Comparison of ENCODE assay signal across 33 cellular contexts in genomic region chr12:83807906-83808305, GRCh38.
"Had no signal": no experiment of that assay in that cellular context is flagged by ENCODE, and none has a peak within 500 bp of the region (broad histone marks: within the 10 kb centered on the region; RNA-seq: fewer than 3 reads in every experiment).

No MANE protein-coding gene starts in this region.

- H3K27me3 ChIP-seq: ascending aorta had no signal

- ATAC-seq: activated CD8-positive, alpha-beta T cell treated with anti-CD3 and anti-CD28 coated beads for 36 hours; activated naive CD4-positive, alpha-beta T cell treated with anti-CD3 and anti-CD28 coated beads, Interleukin-2, amount 50 U/mL, for 72 hours; activated T-cell treated with anti-CD3 and anti-CD28 coated beads, Interleukin-2, amount 50 U/mL, for 4 hours; activated T-cell treated with anti-CD3 and anti-CD28 coated beads, Interleukin-2, amount 50 U/mL, for 72 hours; activated T-helper 17 cell treated with anti-CD3 and anti-CD28 coated beads, Interleukin-2, amount 50 U/mL, for 72 hours had no signal

- DNase-seq: activated B cell treated with CpG ODN at 0.5 μM for 24 hours; activated CD4-positive, alpha-beta memory T cell treated with anti-CD3 and anti-CD28 coated beads for 36 hours; activated CD4-positive, alpha-beta T cell treated with anti-CD3 and anti-CD28 coated beads for 4 hours; activated CD4-positive, alpha-beta T cell treated with anti-CD3 and anti-CD28 coated beads, Interleukin-2, amount 10 ng/mL, durations not matched to agents 24 days and 14 days; activated CD4-positive, alpha-beta T cell treated with anti-CD3 and anti-CD28 coated beads, Interleukin-2, amount 50 U/mL, for 1 hour; activated CD4-positive, alpha-beta T cell treated with anti-CD3 and anti-CD28 coated beads, Interleukin-2, amount 50 U/mL, for 4 hours; activated CD4-positive, CD25-positive, alpha-beta regulatory T cell treated with anti-CD3 and anti-CD28 coated beads, Interleukin-2, amount 50 U/mL, for 72 hours; activated CD8-positive, alpha-beta memory T cell treated with anti-CD3 and anti-CD28 coated beads, Interleukin-2, amount 50 U/mL, for 4 hours; activated CD8-positive, alpha-beta T cell treated with anti-CD3 and anti-CD28 coated beads for 36 hours; activated effector memory CD4-positive, alpha-beta T cell treated with anti-CD3 and anti-CD28 coated beads, Interleukin-2, amount 50 U/mL, for 16 hours; activated gamma-delta T cell treated with Interleukin-2 at 50 U/mL for 16 hours; activated naive CD4-positive, alpha-beta T cell; activated naive CD4-positive, alpha-beta T cell treated with anti-CD3 and anti-CD28 coated beads for 36 hours; activated naive CD4-positive, alpha-beta T cell treated with anti-CD3 and anti-CD28 coated beads, Interleukin-2, amount 50 U/mL, for 16 hours; activated naive CD8-positive, alpha-beta T cell treated with anti-CD3 and anti-CD28 coated beads for 36 hours; activated T-cell treated with anti-CD3 and anti-CD28 coated beads for 4 hours; activated T-cell treated with anti-CD3 and anti-CD28 coated beads, Interleukin-2, amount 50 U/mL, for 1 hour; activated T-cell treated with anti-CD3 and anti-CD28 coated beads, Interleukin-2, amount 50 U/mL, for 4 hours; activated T-cell treated with anti-CD3 and anti-CD28 coated beads, Interleukin-2, amount 50 U/mL, for 72 hours; amygdala; anterior cingulate cortex; central memory CD4-positive, alpha-beta T cell; SW 1271; T-helper 1 cell; T-helper 2 cell; T-helper 9 cell had no signal

- H3K9me3 Mint-ChIP-seq: activated B cell treated with CpG ODN at 0.5 μM for 24 hours; activated CD4-positive, alpha-beta memory T cell treated with anti-CD3 and anti-CD28 coated beads for 36 hours; activated CD4-positive, alpha-beta T cell treated with anti-CD3 and anti-CD28 coated beads, Interleukin-2, amount 10 ng/mL, durations not matched to agents 24 days and 14 days; activated CD8-positive, alpha-beta T cell treated with anti-CD3 and anti-CD28 coated beads for 36 hours; activated naive CD4-positive, alpha-beta T cell treated with anti-CD3 and anti-CD28 coated beads for 36 hours; activated naive CD8-positive, alpha-beta T cell treated with anti-CD3 and anti-CD28 coated beads for 36 hours; activated T-cell treated with anti-CD3 and anti-CD28 coated beads, Interleukin-2, amount 50 U/mL, for 4 hours; activated T-cell treated with anti-CD3 and anti-CD28 coated beads, Interleukin-2, amount 50 U/mL, for 72 hours; activated T-helper 1 cell treated with anti-CD3 and anti-CD28 coated beads, Interleukin-12 subunit alpha, Interleukin-12 subunit beta, Interleukin-2, Interleukin-4 antibody, amounts not matched to agents 30 ng/mL and 10 ng/mL and 1 ng/mL, durations not matched to agents 14 hours and 24 hours and 36 hours; activated T-helper 17 cell treated with anti-CD3 and anti-CD28 coated beads, Interleukin-2, amount 50 U/mL, for 72 hours; brain; T-helper 1 cell treated with Interleukin-12 subunit alpha and Interleukin-12 subunit beta and Interleukin-4 antibody, amounts not matched to agents 30 μg/mL and 1 μg/mL, for 36 hours; T-helper 2 cell treated with Interferon-gamma antibody and Interleukin-4, amounts not matched to agents 5 μg/mL and 100 μg/mL, for 36 hours had no signal

- H3K4me3 Mint-ChIP-seq: activated B cell treated with CpG ODN at 0.5 μM for 24 hours; activated CD4-positive, alpha-beta memory T cell treated with anti-CD3 and anti-CD28 coated beads for 36 hours; activated CD4-positive, alpha-beta T cell treated with anti-CD3 and anti-CD28 coated beads, Interleukin-2, amount 10 ng/mL, durations not matched to agents 24 days and 14 days; activated CD8-positive, alpha-beta T cell treated with anti-CD3 and anti-CD28 coated beads for 36 hours; activated naive CD4-positive, alpha-beta T cell treated with anti-CD3 and anti-CD28 coated beads for 36 hours; activated naive CD8-positive, alpha-beta T cell treated with anti-CD3 and anti-CD28 coated beads for 36 hours; activated T-cell treated with anti-CD3 and anti-CD28 coated beads, Interleukin-2, amount 50 U/mL, for 4 hours; activated T-cell treated with anti-CD3 and anti-CD28 coated beads, Interleukin-2, amount 50 U/mL, for 72 hours; activated T-helper 1 cell treated with anti-CD3 and anti-CD28 coated beads, Interleukin-12 subunit alpha, Interleukin-12 subunit beta, Interleukin-2, Interleukin-4 antibody, amounts not matched to agents 30 ng/mL and 10 ng/mL and 1 ng/mL, durations not matched to agents 14 hours and 24 hours and 36 hours; activated T-helper 17 cell treated with anti-CD3 and anti-CD28 coated beads, Interleukin-2, amount 50 U/mL, for 72 hours; brain; T-helper 1 cell treated with Interleukin-12 subunit alpha and Interleukin-12 subunit beta and Interleukin-4 antibody, amounts not matched to agents 30 μg/mL and 1 μg/mL, for 36 hours; T-helper 2 cell treated with Interferon-gamma antibody and Interleukin-4, amounts not matched to agents 5 μg/mL and 100 μg/mL, for 36 hours had no signal

- H3K4me1 Mint-ChIP-seq: activated B cell treated with CpG ODN at 0.5 μM for 24 hours; activated CD4-positive, alpha-beta T cell treated with anti-CD3 and anti-CD28 coated beads, Interleukin-2, amount 10 ng/mL, durations not matched to agents 24 days and 14 days; activated naive CD8-positive, alpha-beta T cell treated with anti-CD3 and anti-CD28 coated beads for 36 hours; activated T-helper 17 cell treated with anti-CD3 and anti-CD28 coated beads, Interleukin-2, amount 50 U/mL, for 72 hours; brain had no signal

- H3K36me3 ChIP-seq: ascending aorta had no signal

- H3K9me3 ChIP-seq: ascending aorta had no signal

- H3K27me3 Mint-ChIP-seq: activated B cell treated with CpG ODN at 0.5 μM for 24 hours; activated CD4-positive, alpha-beta memory T cell treated with anti-CD3 and anti-CD28 coated beads for 36 hours; activated CD4-positive, alpha-beta T cell treated with anti-CD3 and anti-CD28 coated beads, Interleukin-2, amount 10 ng/mL, durations not matched to agents 24 days and 14 days; activated CD8-positive, alpha-beta T cell treated with anti-CD3 and anti-CD28 coated beads for 36 hours; activated naive CD8-positive, alpha-beta T cell treated with anti-CD3 and anti-CD28 coated beads for 36 hours; activated T-helper 17 cell treated with anti-CD3 and anti-CD28 coated beads, Interleukin-2, amount 50 U/mL, for 72 hours; brain had no signal

- H3K4me1 ChIP-seq: ascending aorta had no signal

- H3K4me3 ChIP-seq: ascending aorta had no signal

- H3K27ac Mint-ChIP-seq: activated B cell treated with CpG ODN at 0.5 μM for 24 hours; activated CD4-positive, alpha-beta memory T cell treated with anti-CD3 and anti-CD28 coated beads for 36 hours; activated CD4-positive, alpha-beta T cell treated with anti-CD3 and anti-CD28 coated beads, Interleukin-2, amount 10 ng/mL, durations not matched to agents 24 days and 14 days; activated CD8-positive, alpha-beta T cell treated with anti-CD3 and anti-CD28 coated beads for 36 hours; activated naive CD4-positive, alpha-beta T cell treated with anti-CD3 and anti-CD28 coated beads for 36 hours; activated naive CD4-positive, alpha-beta T cell treated with anti-CD3 and anti-CD28 coated beads, Interleukin-2, amount 50 U/mL, for 72 hours; activated naive CD8-positive, alpha-beta T cell treated with anti-CD3 and anti-CD28 coated beads for 36 hours; activated T-cell treated with anti-CD3 and anti-CD28 coated beads, Interleukin-2, amount 50 U/mL, for 72 hours; activated T-helper 1 cell treated with anti-CD3 and anti-CD28 coated beads, Interleukin-12 subunit alpha, Interleukin-12 subunit beta, Interleukin-2, Interleukin-4 antibody, amounts not matched to agents 30 ng/mL and 10 ng/mL and 1 ng/mL, durations not matched to agents 14 hours and 24 hours and 36 hours; activated T-helper 17 cell treated with anti-CD3 and anti-CD28 coated beads, Interleukin-2, amount 50 U/mL, for 72 hours; brain; T-helper 1 cell treated with Interleukin-12 subunit alpha and Interleukin-12 subunit beta and Interleukin-4 antibody, amounts not matched to agents 30 μg/mL and 1 μg/mL, for 36 hours; T-helper 2 cell treated with Interferon-gamma antibody and Interleukin-4, amounts not matched to agents 5 μg/mL and 100 μg/mL, for 36 hours had no signal
